ENCODE assay signal across 14 cellular contexts in the genomic region with DNA sequence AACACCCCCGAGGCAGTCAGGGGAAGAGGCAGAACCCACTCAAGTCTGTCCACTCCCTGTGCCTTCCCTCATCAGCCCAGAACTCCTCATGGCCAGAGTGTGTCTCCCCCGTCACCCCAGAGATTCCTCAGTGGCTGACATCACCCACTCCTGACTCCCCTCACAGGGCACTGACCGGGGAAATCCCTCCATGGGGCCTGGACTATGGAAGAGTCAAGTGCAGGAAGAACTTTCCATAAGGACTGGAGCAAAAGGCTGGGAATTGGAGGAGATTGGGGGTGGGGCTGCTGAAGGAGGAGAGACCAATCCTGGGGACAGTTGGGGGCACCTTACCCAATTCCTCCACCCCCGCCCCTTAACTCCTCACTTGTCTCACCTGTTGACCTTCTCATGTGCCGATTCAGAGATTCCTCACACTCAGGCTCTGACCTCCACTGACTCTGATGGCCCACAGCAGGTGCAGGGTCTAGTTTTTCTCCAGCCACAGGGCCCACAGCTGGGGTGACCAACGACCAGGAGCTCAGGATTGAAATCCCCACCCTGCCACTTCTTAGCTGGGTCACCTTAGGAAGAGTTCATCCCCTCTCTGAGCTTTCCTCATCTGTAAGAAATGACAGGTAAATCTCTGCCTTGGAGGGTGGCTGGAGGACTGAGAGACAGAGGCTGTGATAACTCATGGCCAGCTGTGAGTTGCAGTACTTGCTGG. TPM values are rescaled to one million over a fixed set of nuclear protein-coding genes. Genes with fewer than 3 reads are reported as not detected.
A peak's percentile ranks its signal among the peaks of the same experiment; 100 is the strongest.
DNase-seq lines count a peak whose midpoint lies in the region; ATAC-seq and TF ChIP-seq lines count a peak whose summit lies in the region.
"Had no signal": no experiment of that assay in that cellular context is flagged by ENCODE, and none has a peak within 500 bp of the region (broad histone marks: within the 10 kb centered on the region; RNA-seq: fewer than 3 reads in every experiment).

No MANE protein-coding gene starts in this region.

- ATAC-seq in omental fat pad (ENCODE audit: low FRiP score) (no peak), GM19035 (IDR thresholded peaks at IDR 0.05; ENCODE audit: unreplicated experiment) (no peak)

- H3K36me3 Mint-ChIP-seq in endothelial cell (ENCODE audit: low read depth, unreplicated experiment) (no peaks in the 10 kb centered on the region), nephron (ENCODE audit: low read depth) (no peaks in the 10 kb centered on the region)
- H3K36me3 Mint-ChIP-seq: naive B cell had no signal

- TF ChIP-seq POLR2A in uterus (IDR thresholded peaks at IDR 0.05): no peak

- no peak overlapping the region for H3K4me3 ChIP-seq in cardiac muscle cell
- peak overlapping the region in 1 of 2 donors; percentile 33 for H3K4me3 ChIP-seq in uterus

- DNase-seq in cardiac muscle cell (ENCODE audit: low read depth in 1 of 2, low spot score in 1 of 2) (no peak), cardiac septum (ENCODE audit: low spot score) (no peak), endothelial cell (ENCODE audit: low spot score) (no peak), uterus (peak in 1 of 2 donors; percentile 24), omental fat pad (ENCODE audit: low spot score) (no peak), NCI-H146 (lab: John Stamatoyannopoulos, UW) (no peak)
- DNase-seq: activated T-cell treated with anti-CD3 and anti-CD28 coated beads, Interleukin-2, amount 50 U/mL, for 48 hours; naive B cell; NCI-H2029 treated with DMSO at 0.1 percent for 48 hours; T1000 had no signal

- TF ChIP-seq CTCF in cardiac muscle cell (IDR thresholded peaks at IDR 0.05; ENCODE audit: low read depth, low read length): no peak
- TF ChIP-seq CTCF in endothelial cell (IDR thresholded peaks at IDR 0.05; ENCODE audit: unreplicated experiment): no peak
- no peak for TF ChIP-seq CTCF in nephron (IDR thresholded peaks at IDR 0.05; ENCODE audit: unreplicated experiment in 3 of 3)
- no peak for TF ChIP-seq CTCF in uterus (IDR thresholded peaks at IDR 0.05)
- no peak for TF ChIP-seq CTCF in omental fat pad (IDR thresholded peaks at IDR 0.05)

- H3K27ac Mint-ChIP-seq in endothelial cell (ENCODE audit: unreplicated experiment) (no peak overlapping the region), nephron (peak overlapping the region; percentile 39 to 71 (median 54))

- H3K27me3 Mint-ChIP-seq in endothelial cell (ENCODE audit: unreplicated experiment) (no peaks in the 10 kb centered on the region), nephron (ENCODE audit: low read depth) (peaks cover 5% of the 10 kb centered on the region)

- H3K27me3 ChIP-seq in cardiac muscle cell (no peaks in the 10 kb centered on the region), uterus (no peaks in the 10 kb centered on the region)

- intact Hi-C loops in cardiac septum (cut with DNase I): loop anchor here (1.0 to 2.0 kb wide), 2 partner anchors 46 to 73 kb away; a partner anchor contains a TSS
- intact Hi-C loops in uterus (cut with DNase I; ENCODE audit: low total_unique reads): no loop called here

- peaks cover 4% of the 10 kb centered on the region for H3K4me1 Mint-ChIP-seq in endothelial cell (ENCODE audit: unreplicated experiment)
- H3K4me1 Mint-ChIP-seq in nephron: peaks cover 69% of the 10 kb centered on the region
- H3K4me1 Mint-ChIP-seq: naive B cell had no signal

- H3K4me3 Mint-ChIP-seq in endothelial cell (ENCODE audit: unreplicated experiment) (peak overlapping the region; percentile 88), nephron (peak overlapping the region; percentile 81 to 83 (median 82))
- H3K4me3 Mint-ChIP-seq: naive B cell had no signal

- H3K27ac ChIP-seq in cardiac muscle cell (peak overlapping the region; percentile 83), uterus (peak overlapping the region; percentile 53 to 66)

- H3K9me3 Mint-ChIP-seq in endothelial cell (ENCODE audit: unreplicated experiment) (no peaks in the 10 kb centered on the region), nephron (no peaks in the 10 kb centered on the region)
- H3K9me3 Mint-ChIP-seq: naive B cell had no signal

- H3K36me3 ChIP-seq in cardiac muscle cell (no peaks in the 10 kb centered on the region), uterus (no peaks in the 10 kb centered on the region)

- H3K4me1 ChIP-seq in cardiac muscle cell (ENCODE audit: low read depth) (peaks cover 47% of the 10 kb centered on the region), uterus (peaks cover 0 to 5% of the 10 kb centered on the region in 2 donors)

- H3K9me3 ChIP-seq in cardiac muscle cell (ENCODE audit: low read depth) (no peaks in the 10 kb centered on the region), uterus (no peaks in the 10 kb centered on the region)

RNA-seq across cellular contexts. Expression of a gene that starts 0.5 kb away (rescaled TPM):
- 7.0 and 10.1 TPM in 2 replicates for total RNA-seq in cardiac muscle cell
- polyA plus RNA-seq in cardiac muscle cell: 8.6 and 10.0 TPM in 2 replicates
- 9.2 TPM for total RNA-seq in cardiac septum
- total RNA-seq in endothelial cell (ENCODE audit: unreplicated experiment): 1.8 TPM
- total RNA-seq in uterus: 1 to 10 TPM in 2 of 4 donors, under 1 TPM in 1, not detected in 1; 0.26 to 2.7 (median 1.7) TPM
- under 1 TPM in 1 of 4 donors, not detected in 3; 0.65 TPM for total RNA-seq in omental fat pad

RNA-seq across cellular contexts. Expression of a gene that starts 23.2 kb away (rescaled TPM):
- total RNA-seq in cardiac muscle cell (8.3 and 10.9 TPM in 2 replicates), cardiac septum (18.5 TPM), endothelial cell (ENCODE audit: unreplicated experiment) (13.4 TPM), uterus (10 to 100 TPM in 1 of 4 donors, 1 to 10 TPM in 3; 6.2 to 12.3 (median 9.2) TPM), omental fat pad (1 to 10 TPM; 5.3 to 9.8 (median 8.2) TPM)
- polyA plus RNA-seq in cardiac muscle cell: 11.1 and 11.2 TPM in 2 replicates

RNA-seq across cellular contexts. Expression of a gene that starts 24.8 kb away (rescaled TPM):
- total RNA-seq in cardiac muscle cell: 1.3 and 1.5 TPM in 2 replicates
- polyA plus RNA-seq in cardiac muscle cell: 0.16 and 1.8 TPM in 2 replicates
- total RNA-seq in cardiac septum: 5.0 TPM
- total RNA-seq in endothelial cell (ENCODE audit: unreplicated experiment): not detected
- under 1 TPM in 2 of 4 donors, not detected in 2; 0.07 to 0.49 TPM for total RNA-seq in uterus
- total RNA-seq in omental fat pad: 1 to 10 TPM in 1 of 4 donors, under 1 TPM in 1, not detected in 2; 0.36 to 1.7 TPM
- total RNA-seq: frontal cortex had no signal
- polyA plus RNA-seq: keratinocyte had no signal

RNA-seq across cellular contexts. Expression of a gene that starts 46.3 kb away (rescaled TPM):
- total RNA-seq in cardiac muscle cell (29.4 and 39.6 TPM in 2 replicates), cardiac septum (123 TPM), endothelial cell (ENCODE audit: unreplicated experiment) (not detected), uterus (1 to 10 TPM in 1 of 4 donors, under 1 TPM in 1, not detected in 2; 0.77 to 5.4 TPM), omental fat pad (under 1 TPM in 2 of 4 donors, not detected in 2; 0.60 to 0.74 TPM)
- 25.8 and 32.8 TPM in 2 replicates for polyA plus RNA-seq in cardiac muscle cell
- total RNA-seq: frontal cortex had no signal
- polyA plus RNA-seq: keratinocyte had no signal
